ENCODE assay signal across 17 cellular contexts in the genomic region with DNA sequence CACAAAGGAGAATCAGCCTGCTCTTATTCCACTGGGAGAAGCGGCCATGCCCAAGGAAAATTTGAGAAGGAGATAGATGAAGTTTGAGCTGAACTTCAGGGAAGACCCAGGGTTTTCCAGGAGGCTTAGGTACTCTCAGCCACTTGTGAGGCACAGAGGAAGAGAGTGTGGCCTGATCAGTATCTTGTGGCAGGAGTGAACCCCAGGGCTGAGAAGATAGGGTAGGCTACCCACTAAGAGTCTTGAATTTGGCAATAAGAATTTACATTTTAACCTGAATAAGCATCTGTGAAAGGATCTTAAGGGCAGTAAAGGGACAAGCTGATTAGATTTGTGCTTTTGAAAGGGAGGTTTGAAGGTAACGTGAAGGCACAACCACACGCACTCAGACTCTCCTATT.
DNase-seq lines count a peak whose midpoint lies in the region; FAIRE-seq and TF ChIP-seq lines count a peak whose summit lies in the region.
"Had no signal": no experiment of that assay in that cellular context is flagged by ENCODE, and none has a peak within 500 bp of the region (broad histone marks: within the 10 kb centered on the region; RNA-seq: fewer than 3 reads in every experiment).

No MANE protein-coding gene starts in this region.

- no peak overlapping the region for H3K4ac ChIP-seq in neuronal stem cell (ENCODE audit: low read length)

- H3K18ac ChIP-seq in neuronal stem cell (ENCODE audit: low read length): no peak overlapping the region

- no peak for TF ChIP-seq CTCF in CD14-positive monocyte (IDR thresholded peaks at IDR 0.05)
- no peak for TF ChIP-seq CTCF in GM10266 (IDR thresholded peaks at IDR 0.05; ENCODE audit: control insufficient read depth, insufficient read depth, low read depth, missing control alignments)

- H3K36me3 Mint-ChIP-seq in CD14-positive monocyte: peaks cover 11 to 16% of the 10 kb centered on the region in 2 donors
- H3K36me3 Mint-ChIP-seq in dendritic cell treated with granulocyte-macrophage colony-stimulating factor and Interleukin-4, amounts not matched to agents 40 ng/mL and 50 ng/mL, for 4 days (ENCODE audit: low read depth): peaks cover 13% of the 10 kb centered on the region
- H3K36me3 Mint-ChIP-seq: CD4-positive, CD25-positive, alpha-beta regulatory T cell; CD8-positive, alpha-beta T cell had no signal

- no peak overlapping the region for H2BK12ac ChIP-seq in neuronal stem cell (ENCODE audit: low read length)

- H3K9me3 ChIP-seq in neuronal stem cell (replicated peaks in 1 of 2; ENCODE audit: control insufficient read depth in 2 of 2, insufficient read depth in 1 of 2, low read depth in 1 of 2, low read length in 2 of 2): peaks cover 6% of the 10 kb centered on the region in 2 donors

- no CpG with 5 or more reads among the region's 3 CpGs for WGBS in neuronal stem cell (ENCODE audit: extremely low coverage in 2 of 2, insufficient read length in 2 of 2, insufficient replicate concordance in 1 of 2), 2 donors

- H3K36me3 ChIP-seq in neuronal stem cell (replicated peaks in 1 of 2; ENCODE audit: control insufficient read depth in 2 of 2, insufficient read depth in 2 of 2, low read length in 2 of 2): no peaks in the 10 kb centered on the region

- peak; percentile 41 for FAIRE-seq in GM18507 (lab: Jason Lieb, UNC)
- FAIRE-seq: A204.1 had no signal

- intact Hi-C loops in CD14-positive monocyte (cut with micrococcal nuclease): no loop called here
- intact Hi-C loops in dendritic cell treated with granulocyte-macrophage colony-stimulating factor and Interleukin-4, amounts not matched to agents 40 ng/mL and 50 ng/mL, for 4 days (cut with micrococcal nuclease): loop anchor here (5.0 kb wide), 1 partner anchor 36 kb away; no protein-coding TSS in a partner anchor

- H3K27ac Mint-ChIP-seq in CD14-positive monocyte: peak overlapping the region; percentile 69 to 91 (median 77)
- H3K27ac Mint-ChIP-seq in dendritic cell treated with granulocyte-macrophage colony-stimulating factor and Interleukin-4, amounts not matched to agents 40 ng/mL and 50 ng/mL, for 4 days: peak overlapping the region; percentile 77
- H3K27ac Mint-ChIP-seq: CD4-positive, CD25-positive, alpha-beta regulatory T cell; CD8-positive, alpha-beta T cell; H9 had no signal

- no peak overlapping the region for H4K8ac ChIP-seq in neuronal stem cell (ENCODE audit: low read depth, low read length)

- H3K27me3 ChIP-seq in neuronal stem cell (ENCODE audit: control insufficient read depth in 3 of 3, insufficient read depth in 3 of 3, low read depth in 1 of 3, low read length in 3 of 3): no peaks in the 10 kb centered on the region

- H2BK120ac ChIP-seq in neuronal stem cell (ENCODE audit: low read depth, low read length): no peak overlapping the region

- H3K4me1 ChIP-seq in neuronal stem cell (ENCODE audit: control insufficient read depth in 2 of 2, insufficient read depth in 1 of 2, low read depth in 1 of 2, low read length in 2 of 2): peaks cover 2 to 15% of the 10 kb centered on the region in 2 donors

- no peak overlapping the region for H2AFZ ChIP-seq in neuronal stem cell (ENCODE audit: low read length)
- H2AFZ ChIP-seq: GM23248 had no signal

- H3K27me3 Mint-ChIP-seq in CD14-positive monocyte (ENCODE audit: low read depth in 3 of 3): peaks cover 0 to 1% (median 0%) of the 10 kb centered on the region in 3 donors
- H3K27me3 Mint-ChIP-seq in dendritic cell treated with granulocyte-macrophage colony-stimulating factor and Interleukin-4, amounts not matched to agents 40 ng/mL and 50 ng/mL, for 4 days: no peaks in the 10 kb centered on the region
- H3K27me3 Mint-ChIP-seq: CD4-positive, CD25-positive, alpha-beta regulatory T cell had no signal

- H3K4me3 ChIP-seq in neuronal stem cell (ENCODE audit: low read length in 2 of 2): no peak overlapping the region
- H3K4me3 ChIP-seq: GM12878, GM23248 had no signal

- H2AK5ac ChIP-seq in neuronal stem cell (ENCODE audit: low read depth, low read length): no peak overlapping the region

- peaks cover 39% of the 10 kb centered on the region for H3K4me1 Mint-ChIP-seq in CD14-positive monocyte
- H3K4me1 Mint-ChIP-seq in dendritic cell treated with granulocyte-macrophage colony-stimulating factor and Interleukin-4, amounts not matched to agents 40 ng/mL and 50 ng/mL, for 4 days (ENCODE audit: low read depth): peaks cover 39% of the 10 kb centered on the region

- H3K14ac ChIP-seq in neuronal stem cell (ENCODE audit: low read length): no peak overlapping the region

- peaks cover 8 to 20% (median 11%) of the 10 kb centered on the region in 7 donors for H3K9me3 Mint-ChIP-seq in CD14-positive monocyte
- H3K9me3 Mint-ChIP-seq in dendritic cell treated with granulocyte-macrophage colony-stimulating factor and Interleukin-4, amounts not matched to agents 40 ng/mL and 50 ng/mL, for 4 days: peaks cover 9% of the 10 kb centered on the region

- DNase-seq in CD14-positive monocyte (ENCODE audit: low spot score): no peak
- DNase-seq in GM18507 (ENCODE audit: extremely low spot score, insufficient read length, low read depth): no peak
- no peak for DNase-seq in neuronal stem cell (ENCODE audit: low spot score)
- no peak for DNase-seq in stimulated activated CD4-positive, alpha-beta T cell treated with anti-CD3 and anti-CD28 coated beads, Interleukin-4, amount 100 ng/mL, for 4 hours
- DNase-seq in GM10266 (ENCODE audit: extremely low spot score): no peak
- no peak for DNase-seq in AG08395 (ENCODE audit: low spot score)
- DNase-seq: C1 segment of cervical spinal cord; CD4-positive, CD25-positive, alpha-beta regulatory T cell; CD8-positive, alpha-beta T cell; DMS53; DMS79 treated with DMSO at 0.1 percent for 48 hours; GM23248; H9 had no signal

- no peaks in the 10 kb centered on the region for H3K79me1 ChIP-seq in neuronal stem cell (ENCODE audit: low read depth, low read length)

- H3K4me3 Mint-ChIP-seq in CD14-positive monocyte: no peak overlapping the region
- H3K4me3 Mint-ChIP-seq in dendritic cell treated with granulocyte-macrophage colony-stimulating factor and Interleukin-4, amounts not matched to agents 40 ng/mL and 50 ng/mL, for 4 days: no peak overlapping the region
- H3K4me3 Mint-ChIP-seq: CD4-positive, CD25-positive, alpha-beta regulatory T cell; CD8-positive, alpha-beta T cell; H9 had no signal

- H3K4me2 ChIP-seq in neuronal stem cell (ENCODE audit: insufficient read depth, low read length, poor library complexity, severe bottlenecking): no peak overlapping the region

- no peak overlapping the region for H3K9ac ChIP-seq in neuronal stem cell (ENCODE audit: low read depth, low read length, poor library complexity)
- H3K9ac ChIP-seq: GM23248 had no signal

- H3K23ac ChIP-seq in neuronal stem cell (ENCODE audit: low read depth, low read length, poor library complexity): no peak overlapping the region

- H3K27ac ChIP-seq in neuronal stem cell (replicated peaks; ENCODE audit: low read length): peak overlapping the region; percentile 84
- H3K27ac ChIP-seq: 22Rv1, GM23248 had no signal

- H2BK5ac ChIP-seq in neuronal stem cell (ENCODE audit: low read length): no peak overlapping the region

- H2BK15ac ChIP-seq in neuronal stem cell (ENCODE audit: low read length): no peak overlapping the region

- no peak overlapping the region for H4K91ac ChIP-seq in neuronal stem cell (ENCODE audit: low read depth, low read length, poor library complexity)
